In the genomic region with DNA sequence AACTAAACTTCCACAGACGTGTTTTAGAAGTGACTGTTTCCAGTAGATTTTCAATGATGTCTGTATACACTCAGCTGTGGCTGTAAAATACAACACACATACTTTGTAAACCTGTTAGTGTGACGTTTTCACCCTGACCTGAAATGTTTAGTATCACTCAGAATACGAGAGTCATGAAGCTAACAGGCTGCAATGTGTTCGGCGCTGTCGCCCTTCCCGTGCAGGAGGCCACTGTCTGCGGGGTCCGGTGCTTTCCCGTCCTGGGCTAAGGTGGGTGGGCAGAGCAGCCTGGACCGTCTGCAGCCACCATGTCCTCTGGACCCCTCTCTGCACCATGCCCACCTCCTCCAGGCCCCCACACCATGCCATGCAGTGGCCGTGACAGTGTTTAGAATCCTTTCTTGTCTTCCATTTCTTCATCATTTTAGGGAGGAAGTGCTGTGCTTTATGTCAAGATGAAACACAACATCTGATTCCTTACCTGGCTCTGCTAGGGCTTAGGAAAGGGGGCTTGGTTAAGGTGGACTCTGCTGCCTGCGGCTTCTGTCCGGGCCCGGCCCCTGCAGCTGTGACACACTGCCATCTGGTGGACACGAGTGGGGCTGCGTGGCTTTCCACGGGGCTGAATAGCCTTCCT, we compare ENCODE assay signal across 8 cellular contexts. TPM values are rescaled to one million over a fixed set of nuclear protein-coding genes. Genes with fewer than 3 reads are reported as not detected.
DNase-seq lines count a peak whose midpoint lies in the region; ATAC-seq and TF ChIP-seq lines count a peak whose summit lies in the region.

No MANE protein-coding gene starts in this region.

- intact Hi-C loops in OCI-LY7 (cut with micrococcal nuclease; ENCODE audit: unreplicated experiment), result loop anchor here (1.0 to 2.0 kb wide), 5 partner anchors 48 to 232 kb away; no protein-coding TSS in a partner anchor

- no peak overlapping the region for H3K4me2 ChIP-seq in OCI-LY7 (ENCODE audit: low read length)

- no peaks in the 10 kb centered on the region for H3K9me3 ChIP-seq in OCI-LY7 (ENCODE audit: low read length)

- peak overlapping the region; percentile 85 for H3K27ac Mint-ChIP-seq in activated T-cell treated with anti-CD3 and anti-CD28 coated beads, Interleukin-2, amount 50 U/mL, for 24 hours
- H3K27ac Mint-ChIP-seq in nephron, result peak overlapping the region in 2 of 3 experiments; percentile 4 to 18

- H3K36me3 Mint-ChIP-seq in activated T-cell treated with anti-CD3 and anti-CD28 coated beads, Interleukin-2, amount 50 U/mL, for 24 hours (ENCODE audit: low read depth), result peaks cover 80% of the 10 kb centered on the region
- H3K36me3 Mint-ChIP-seq in nephron (ENCODE audit: low read depth), result peaks cover 18% of the 10 kb centered on the region

- H3K9me3 Mint-ChIP-seq in activated T-cell treated with anti-CD3 and anti-CD28 coated beads, Interleukin-2, amount 50 U/mL, for 24 hours, result no peaks in the 10 kb centered on the region
- H3K9me3 Mint-ChIP-seq in nephron, result no peaks in the 10 kb centered on the region

- ATAC-seq in HG02642 (IDR thresholded peaks at IDR 0.05; ENCODE audit: poor library complexity, unreplicated experiment) (peak; percentile 70), esophagus mucosa (peak; percentile 80), HG03521 (IDR thresholded peaks at IDR 0.05; ENCODE audit: unreplicated experiment) (no peak)

- CTCF ChIA-PET in OCI-LY7 (lab: Charles Lee; ENCODE audit: unreplicated experiment), result interaction anchor here (0.6 to 1.2 kb wide), 6 partner anchors 39 to 75 kb away, joined by 3 read pairs; no protein-coding TSS in a partner anchor

- peaks cover 43% of the 10 kb centered on the region for H3K4me1 Mint-ChIP-seq in activated T-cell treated with anti-CD3 and anti-CD28 coated beads, Interleukin-2, amount 50 U/mL, for 24 hours (ENCODE audit: low read depth)
- peaks cover 21% of the 10 kb centered on the region for H3K4me1 Mint-ChIP-seq in nephron

- H2AFZ ChIP-seq in OCI-LY7 (ENCODE audit: low read length), result no peak overlapping the region

- H3K79me2 ChIP-seq in OCI-LY7 (ENCODE audit: insufficient read depth, low read depth, low read length), result peaks cover 32% of the 10 kb centered on the region

- peaks cover 64% of the 10 kb centered on the region for H3K36me3 ChIP-seq in OCI-LY7 (ENCODE audit: insufficient read depth, low read length)

- no peaks in the 10 kb centered on the region for H3K9me2 ChIP-seq in OCI-LY7 (ENCODE audit: insufficient read depth, low read length)

- POLR2A ChIA-PET in OCI-LY7 (lab: Charles Lee), result interaction anchor here (0.5 to 1.3 kb wide), 4 partner anchors 8 to 691 kb away, joined by 3 to 6 read pairs (median 4); no protein-coding TSS in a partner anchor

- H4K20me1 ChIP-seq in OCI-LY7 (ENCODE audit: insufficient read depth, low read length), result no peaks in the 10 kb centered on the region

- peak; percentile 30 for DNase-seq in DMS114 treated with DMSO at 0.1 percent for 48 hours (lab: John Stamatoyannopoulos, UW; ENCODE audit: unreplicated experiment)
- DNase-seq in OCI-LY7 (ENCODE audit: low spot score), result peak; percentile 55
- DNase-seq in activated T-cell treated with anti-CD3 and anti-CD28 coated beads, Interleukin-2, amount 50 U/mL, for 24 hours, result peak; percentile 89
- DNase-seq in stimulated activated naive CD4-positive, alpha-beta T cell treated with Interleukin-2 at 50 U/mL for 16 hours (lab: John Stamatoyannopoulos, UW), result peak; percentile 56

- no peak overlapping the region for H3K4me3 ChIP-seq in OCI-LY7 (ENCODE audit: low read depth, low read length, poor library complexity, severe bottlenecking)

- H3K4me1 ChIP-seq in OCI-LY7 (ENCODE audit: insufficient read depth, low read length, poor library complexity, severe bottlenecking), result peaks cover 13% of the 10 kb centered on the region

- TF ChIP-seq CTCF in OCI-LY7 (conservative IDR thresholded peaks at IDR 0.05; ENCODE audit: low read length), result peak; percentile 99
- peak; percentile 97 to 98 (median 97) for TF ChIP-seq CTCF in nephron (IDR thresholded peaks at IDR 0.05; ENCODE audit: unreplicated experiment in 3 of 3)

- no peak overlapping the region for H3K27ac ChIP-seq in OCI-LY7 (ENCODE audit: low read depth, low read length, poor library complexity, severe bottlenecking)

- no peaks in the 10 kb centered on the region for H3K27me3 Mint-ChIP-seq in activated T-cell treated with anti-CD3 and anti-CD28 coated beads, Interleukin-2, amount 50 U/mL, for 24 hours
- no peaks in the 10 kb centered on the region for H3K27me3 Mint-ChIP-seq in nephron (ENCODE audit: low read depth)

- no peak overlapping the region for H3K4me3 Mint-ChIP-seq in activated T-cell treated with anti-CD3 and anti-CD28 coated beads, Interleukin-2, amount 50 U/mL, for 24 hours
- H3K4me3 Mint-ChIP-seq in nephron, result no peak overlapping the region

- BruUV-seq in OCI-LY7 (replicated peaks; lab: Mats Ljungman, UMichigan), result no TSS peak

RNA-seq across cellular contexts. Expression of gene RBM44, which starts 53.8 kb away (rescaled TPM):
- 0.33 and 1.2 TPM in 2 replicates for total RNA-seq in OCI-LY7 (2014; rRNA removed; shearing (Covaris generic))
- total RNA-seq in OCI-LY7 (2022) (0.72 and 0.79 TPM in 2 replicates), esophagus mucosa (0.36 TPM)

Comparison
In these comparisons a context has a peak if more than half of its experiments do, and no peak if none do; other contexts are left out.
1. DNase-seq: peak in every context shown above with its lines; median percentile 89 in activated T-cell treated with anti-CD3 and anti-CD28 coated beads, Interleukin-2, amount 50 U/mL, for 24 hours; 56 in stimulated activated naive CD4-positive, alpha-beta T cell treated with Interleukin-2 at 50 U/mL for 16 hours; 55 in OCI-LY7; 30 in DMS114 treated with DMSO at 0.1 percent for 48 hours.